19 cellular contexts compared by ENCODE assay signal in the genomic region with DNA sequence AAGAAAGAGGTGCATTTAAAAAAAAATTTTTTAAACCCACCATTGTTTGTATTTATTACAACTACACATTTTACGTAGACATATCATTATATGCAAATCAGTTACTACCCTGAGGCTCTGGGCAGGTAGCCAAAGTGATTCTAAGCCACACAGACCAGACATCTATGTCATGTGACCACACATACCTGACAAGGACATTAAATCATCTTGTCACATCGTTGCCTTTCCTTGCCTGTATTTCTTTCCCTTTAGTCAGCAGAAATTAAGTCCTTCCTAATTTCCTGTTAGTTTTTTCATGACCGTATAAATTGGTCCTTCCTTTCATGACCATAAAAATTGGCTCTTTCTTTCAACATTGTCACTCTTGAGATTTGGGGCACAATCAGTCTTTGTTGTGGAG.
DNase-seq lines count a peak whose midpoint lies in the region; ATAC-seq, FAIRE-seq and TF ChIP-seq lines count a peak whose summit lies in the region.
"Had no signal": no experiment of that assay in that cellular context is flagged by ENCODE, and none has a peak within 500 bp of the region (broad histone marks: within the 10 kb centered on the region; RNA-seq: fewer than 3 reads in every experiment).

No MANE protein-coding gene starts in this region.

- no peak overlapping the region for H3K9ac ChIP-seq in smooth muscle cell (ENCODE audit: low read depth)
- H3K9ac ChIP-seq: SK-N-SH had no signal

- no peaks in the 10 kb centered on the region for H3K79me2 ChIP-seq in smooth muscle cell (ENCODE audit: low read depth)

- H3K27ac Mint-ChIP-seq in naive thymus-derived CD4-positive, alpha-beta T cell = no peak overlapping the region
- H3K27ac Mint-ChIP-seq: B cell; CD8-positive, alpha-beta memory T cell; GM23338; T-helper 1 cell treated with Interleukin-12 subunit alpha and Interleukin-12 subunit beta and Interleukin-4 antibody, amounts not matched to agents 30 μg/mL and 1 μg/mL, for 36 hours had no signal

- no peak overlapping the region for H3K4me2 ChIP-seq in A549
- no peak overlapping the region for H3K4me2 ChIP-seq in smooth muscle cell
- H3K4me2 ChIP-seq: GM23338, SK-N-SH had no signal

- peaks cover 3% of the 10 kb centered on the region for H3K27me3 ChIP-seq in smooth muscle cell (ENCODE audit: low read depth)
- H3K27me3 ChIP-seq in naive thymus-derived CD4-positive, alpha-beta T cell (ENCODE audit: control insufficient read depth in 2 of 2, insufficient read depth in 2 of 2, low read length in 2 of 2) = no peaks in the 10 kb centered on the region

- TF ChIP-seq POLR2A in A549 (IDR thresholded peaks at IDR 0.05; ENCODE audit: low read length) = no peak

- H3K27me3 Mint-ChIP-seq in naive thymus-derived CD4-positive, alpha-beta T cell = peaks cover 0 to 22% (median 5%) of the 10 kb centered on the region in 5 donors
- H3K27me3 Mint-ChIP-seq: B cell; CD8-positive, alpha-beta memory T cell had no signal

- no peak overlapping the region for H3K4me3 Mint-ChIP-seq in naive thymus-derived CD4-positive, alpha-beta T cell
- H3K4me3 Mint-ChIP-seq: B cell; CD8-positive, alpha-beta memory T cell; GM23338; T-helper 1 cell treated with Interleukin-12 subunit alpha and Interleukin-12 subunit beta and Interleukin-4 antibody, amounts not matched to agents 30 μg/mL and 1 μg/mL, for 36 hours had no signal

- no peak overlapping the region for H3K27ac ChIP-seq in A549
- no peak overlapping the region for H3K27ac ChIP-seq in smooth muscle cell (ENCODE audit: low read depth)
- no peak overlapping the region for H3K27ac ChIP-seq in naive thymus-derived CD4-positive, alpha-beta T cell (ENCODE audit: low read depth, low read length)
- H3K27ac ChIP-seq: HL-60 had no signal

- POLR2A ChIA-PET in A549 (lab: Yijun Ruan, JAX) = no interaction called here
- POLR2A ChIA-PET in naive thymus-derived CD4-positive, alpha-beta T cell (lab: Charles Lee) = no interaction called here

- H3K9me3 ChIP-seq in A549 = no peaks in the 10 kb centered on the region
- no peaks in the 10 kb centered on the region for H3K9me3 ChIP-seq in smooth muscle cell (replicated peaks; ENCODE audit: low read depth)
- no peaks in the 10 kb centered on the region for H3K9me3 ChIP-seq in naive thymus-derived CD4-positive, alpha-beta T cell (ENCODE audit: control insufficient read depth in 2 of 3, low read length in 3 of 3)
- H3K9me3 ChIP-seq: SK-N-SH had no signal

- no peak for FAIRE-seq in A549 (lab: Jason Lieb, UNC)

- H3F3A ChIP-seq in smooth muscle cell (ENCODE audit: low read depth) = no peaks in the 10 kb centered on the region

- no peak for TF ChIP-seq EP300 in A549 (IDR thresholded peaks at IDR 0.05)

- H3K4me3 ChIP-seq in A549 (no peak overlapping the region), smooth muscle cell (no peak overlapping the region)
- no peak overlapping the region for H3K4me3 ChIP-seq in naive thymus-derived CD4-positive, alpha-beta T cell (ENCODE audit: low read length)
- H3K4me3 ChIP-seq: GM23338 had no signal

- H3K4me1 ChIP-seq in A549 (no peaks in the 10 kb centered on the region), smooth muscle cell (ENCODE audit: low read depth) (no peaks in the 10 kb centered on the region)
- no peaks in the 10 kb centered on the region for H3K4me1 ChIP-seq in naive thymus-derived CD4-positive, alpha-beta T cell (ENCODE audit: control insufficient read depth in 2 of 2, insufficient read depth in 2 of 2, low read length in 2 of 2)

- TF ChIP-seq RAD21 in A549 (conservative IDR thresholded peaks at IDR 0.05 in 1 of 2, IDR thresholded peaks at IDR 0.05 in 1 of 2) = no peak

- H2AFZ ChIP-seq in smooth muscle cell (ENCODE audit: low read depth) = no peak overlapping the region
- H2AFZ ChIP-seq: GM23338 had no signal

- intact Hi-C loops in naive thymus-derived CD4-positive, alpha-beta T cell (cut with micrococcal nuclease) = no loop called here

- H3K9me3 Mint-ChIP-seq in naive thymus-derived CD4-positive, alpha-beta T cell = peaks cover 0 to 5% (median 0%) of the 10 kb centered on the region in 11 donors
- H3K9me3 Mint-ChIP-seq: GM23338; T-helper 1 cell treated with Interleukin-12 subunit alpha and Interleukin-12 subunit beta and Interleukin-4 antibody, amounts not matched to agents 30 μg/mL and 1 μg/mL, for 36 hours had no signal

- no peak for DNase-seq in A549 (ENCODE audit: low read depth in 1 of 2, low spot score in 1 of 2)
- DNase-seq in DMS153 (lab: John Stamatoyannopoulos, UW) = peak; percentile 90
- peak; percentile 12 for DNase-seq in NCI-H2029 treated with DMSO at 0.1 percent for 48 hours (lab: John Stamatoyannopoulos, UW)
- DNase-seq in NCI-H748 treated with DMSO at 0.1 percent for 48 hours (lab: John Stamatoyannopoulos, UW) = peak; percentile 87
- DNase-seq in smooth muscle cell (lab: John Stamatoyannopoulos, UW; ENCODE audit: unreplicated experiment) = no peak
- DNase-seq in naive thymus-derived CD4-positive, alpha-beta T cell = no peak
- DNase-seq: ACHN; CD8-positive, alpha-beta memory T cell; DMS 273 treated with DMSO at 0.1 percent for 48 hours; KG1; NCI-H1436; NCI-H2171; NCI-H524 treated with DMSO at 0.1 percent for 48 hours; SK-N-SH had no signal

- no peaks in the 10 kb centered on the region for H3K4me1 Mint-ChIP-seq in naive thymus-derived CD4-positive, alpha-beta T cell
- H3K4me1 Mint-ChIP-seq: B cell; CD8-positive, alpha-beta memory T cell; GM23338 had no signal

- ATAC-seq in A549 (no peak), HG02870 (IDR thresholded peaks at IDR 0.05; ENCODE audit: unreplicated experiment) (no peak)
- no peak for ATAC-seq in naive thymus-derived CD4-positive, alpha-beta T cell
- ATAC-seq: GM23338 had no signal

- H3K36me3 ChIP-seq in smooth muscle cell (ENCODE audit: low read depth) = no peaks in the 10 kb centered on the region
- no peaks in the 10 kb centered on the region for H3K36me3 ChIP-seq in naive thymus-derived CD4-positive, alpha-beta T cell (ENCODE audit: control insufficient read depth in 2 of 3, insufficient read depth in 3 of 3, low read length in 3 of 3)

- CTCF ChIA-PET in A549 (lab: Yijun Ruan, JAX) = no interaction called here
- CTCF ChIA-PET in naive thymus-derived CD4-positive, alpha-beta T cell (lab: Charles Lee) = no interaction called here

- no peaks in the 10 kb centered on the region for H3K36me3 Mint-ChIP-seq in naive thymus-derived CD4-positive, alpha-beta T cell
- H3K36me3 Mint-ChIP-seq: CD8-positive, alpha-beta memory T cell had no signal

- WGBS in A549 (ENCODE audit: missing lambda C conversion rate) = 25% methylated on average over 3 of the region's 3 CpGs
- 71% methylated on average over 3 of the region's 3 CpGs for WGBS in smooth muscle cell (ENCODE audit: low lambda C conversion rate)

- no peaks in the 10 kb centered on the region for H4K20me1 ChIP-seq in smooth muscle cell (ENCODE audit: low read depth)

- TF ChIP-seq CTCF in A549 (IDR thresholded peaks at IDR 0.05) (no peak), smooth muscle cell (IDR thresholded peaks at IDR 0.05; ENCODE audit: borderline replicate concordance, insufficient read depth, poor library complexity, severe bottlenecking) (no peak)

TF ChIP-seq in A549, 52 proteins besides CTCF, POLR2A, EP300 and RAD21:
- TF ChIP-seq, protein P1, sequence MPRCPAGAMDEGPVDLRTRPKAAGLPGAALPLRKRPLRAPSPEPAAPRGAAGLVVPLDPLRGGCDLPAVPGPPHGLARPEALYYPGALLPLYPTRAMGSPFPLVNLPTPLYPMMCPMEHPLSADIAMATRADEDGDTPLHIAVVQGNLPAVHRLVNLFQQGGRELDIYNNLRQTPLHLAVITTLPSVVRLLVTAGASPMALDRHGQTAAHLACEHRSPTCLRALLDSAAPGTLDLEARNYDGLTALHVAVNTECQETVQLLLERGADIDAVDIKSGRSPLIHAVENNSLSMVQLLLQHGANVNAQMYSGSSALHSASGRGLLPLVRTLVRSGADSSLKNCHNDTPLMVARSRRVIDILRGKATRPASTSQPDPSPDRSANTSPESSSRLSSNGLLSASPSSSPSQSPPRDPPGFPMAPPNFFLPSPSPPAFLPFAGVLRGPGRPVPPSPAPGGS (IDR thresholded peaks at IDR 0.05) = no peak
- TF ChIP-seq MAFK (IDR thresholded peaks at IDR 0.05; ENCODE audit: partially characterized antibody) = peak; percentile 66
- TF ChIP-seq, protein P2, sequence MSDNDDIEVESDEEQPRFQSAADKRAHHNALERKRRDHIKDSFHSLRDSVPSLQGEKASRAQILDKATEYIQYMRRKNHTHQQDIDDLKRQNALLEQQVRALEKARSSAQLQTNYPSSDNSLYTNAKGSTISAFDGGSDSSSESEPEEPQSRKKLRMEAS (IDR thresholded peaks at IDR 0.05) = no peak

Comparison
In these comparisons a context has a peak if more than half of its experiments do, and no peak if none do; other contexts are left out.
1. DNase-seq: peak in DMS153 (single experiment), NCI-H2029 treated with DMSO at 0.1 percent for 48 hours (single experiment) and NCI-H748 treated with DMSO at 0.1 percent for 48 hours (single experiment); none in A549 (0 of 2), smooth muscle cell (single experiment) and naive thymus-derived CD4-positive, alpha-beta T cell (0 of 9).